24 cellular contexts compared by ENCODE assay signal in the genomic region with DNA sequence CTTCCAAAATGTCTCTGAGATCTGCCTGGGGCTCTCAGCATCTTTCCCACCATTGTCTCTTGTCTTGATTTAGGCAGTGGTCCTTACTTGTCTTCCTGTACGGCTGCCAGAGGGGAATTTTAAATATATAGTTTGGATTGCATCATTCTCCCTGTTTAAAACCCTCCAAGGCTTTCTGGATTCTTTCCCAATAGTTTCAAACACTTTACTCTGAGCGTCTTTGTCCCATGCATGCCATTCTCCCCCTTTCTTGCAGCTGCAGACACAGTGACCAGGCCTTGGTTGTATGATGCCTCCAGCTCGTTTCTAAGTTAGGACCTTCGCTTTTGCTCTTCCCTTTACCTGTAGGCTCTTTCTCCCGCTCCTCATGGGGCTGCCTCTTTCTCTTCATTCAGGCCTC.
DNase-seq lines count a peak whose midpoint lies in the region; ATAC-seq and TF ChIP-seq lines count a peak whose summit lies in the region.
"Had no signal": no experiment of that assay in that cellular context is flagged by ENCODE, and none has a peak within 500 bp of the region (broad histone marks: within the 10 kb centered on the region; RNA-seq: fewer than 3 reads in every experiment).

No MANE protein-coding gene starts in this region.

- H3K9me3 ChIP-seq in SJSA1 (replicated peaks) = no peaks in the 10 kb centered on the region
- H3K9me3 ChIP-seq in mesenchymal stem cell (ENCODE audit: control insufficient read depth, low read length) = no peaks in the 10 kb centered on the region
- no peaks in the 10 kb centered on the region for H3K9me3 ChIP-seq in MG63
- H3K9me3 ChIP-seq: A549, BLaER1, Peyer's patch had no signal

- H3K4me1 ChIP-seq in SJSA1 (replicated peaks) = peaks cover 29% of the 10 kb centered on the region
- peaks cover 2% of the 10 kb centered on the region for H3K4me1 ChIP-seq in mesenchymal stem cell (ENCODE audit: control insufficient read depth, insufficient read depth, low read depth, low read length)
- H3K4me1 ChIP-seq: A549, BLaER1 had no signal

- H2BK120ac ChIP-seq in mesenchymal stem cell (ENCODE audit: low read depth, low read length) = no peak overlapping the region

- H3K14ac ChIP-seq in mesenchymal stem cell (ENCODE audit: low read length in 2 of 2) = no peak overlapping the region

- ATAC-seq in GM18517 (IDR thresholded peaks at IDR 0.05; ENCODE audit: unreplicated experiment) (no peak), GM19455 (IDR thresholded peaks at IDR 0.05; ENCODE audit: unreplicated experiment) (no peak)
- ATAC-seq: A549; CD8-positive, alpha-beta T cell; GM12878; SK-N-SH treated with all-trans-retinoic acid at 6 μM for 48 hours had no signal

- no peak overlapping the region for H2BK5ac ChIP-seq in mesenchymal stem cell (ENCODE audit: low read depth, low read length, poor library complexity, severe bottlenecking)

- H3K4me2 ChIP-seq in mesenchymal stem cell (ENCODE audit: low read length, poor library complexity, severe bottlenecking) = no peak overlapping the region
- H3K4me2 ChIP-seq: A549, BLaER1 had no signal

- H2AFZ ChIP-seq in mesenchymal stem cell (ENCODE audit: low read depth, low read length) = no peak overlapping the region

- H3K4me3 ChIP-seq in SJSA1 (no peak overlapping the region), mesenchymal stem cell (ENCODE audit: insufficient read depth in 1 of 2, low read depth in 1 of 2, low read length in 2 of 2) (no peak overlapping the region), MG63 (no peak overlapping the region)
- H3K4me3 ChIP-seq: A549, BLaER1, GM12878, Peyer's patch had no signal

- H3K36me3 Mint-ChIP-seq in chondrocyte (ENCODE audit: low read depth) = no peaks in the 10 kb centered on the region
- H3K36me3 Mint-ChIP-seq: CD8-positive, alpha-beta T cell had no signal

- no peak overlapping the region for H3K23ac ChIP-seq in mesenchymal stem cell (ENCODE audit: low read length in 2 of 2)

- H3K36me3 ChIP-seq in SJSA1 (no peaks in the 10 kb centered on the region), mesenchymal stem cell (ENCODE audit: control insufficient read depth in 1 of 2, insufficient read depth in 2 of 2, low read depth in 1 of 2, low read length in 2 of 2) (no peaks in the 10 kb centered on the region), MG63 (no peaks in the 10 kb centered on the region)
- H3K36me3 ChIP-seq: BLaER1, Peyer's patch had no signal

- peaks cover 3% of the 10 kb centered on the region for H3K9me3 Mint-ChIP-seq in chondrocyte (ENCODE audit: low read depth)
- H3K9me3 Mint-ChIP-seq: CD8-positive, alpha-beta T cell; H9 had no signal

- no peak overlapping the region for H2BK12ac ChIP-seq in mesenchymal stem cell (ENCODE audit: low read length in 2 of 2)

- TF ChIP-seq CTCF in C4-2B (conservative IDR thresholded peaks at IDR 0.05) (no peak), chondrocyte (IDR thresholded peaks at IDR 0.05) (no peak)

- H2AK5ac ChIP-seq in mesenchymal stem cell (ENCODE audit: low read length, severe bottlenecking) = no peak overlapping the region

- H4K8ac ChIP-seq in mesenchymal stem cell (ENCODE audit: low read length) = no peak overlapping the region

- no peaks in the 10 kb centered on the region for H3K79me1 ChIP-seq in mesenchymal stem cell (replicated peaks; ENCODE audit: low read length, poor library complexity, severe bottlenecking)

- no peak overlapping the region for H3K9ac ChIP-seq in mesenchymal stem cell (ENCODE audit: low read length)
- H3K9ac ChIP-seq: BLaER1 had no signal

- no peaks in the 10 kb centered on the region for H3K27me3 ChIP-seq in SJSA1 (replicated peaks)
- peaks cover 0 to 3% of the 10 kb centered on the region in 2 experiments for H3K27me3 ChIP-seq in mesenchymal stem cell (ENCODE audit: control insufficient read depth in 1 of 2, insufficient read depth in 1 of 2, low read length in 2 of 2)
- no peaks in the 10 kb centered on the region for H3K27me3 ChIP-seq in MG63
- H3K27me3 ChIP-seq: BLaER1, Peyer's patch had no signal

- H3K27ac Mint-ChIP-seq in chondrocyte (ENCODE audit: unreplicated experiment) = peak overlapping the region; percentile 76
- H3K27ac Mint-ChIP-seq: CD8-positive, alpha-beta T cell; H9 had no signal

- H3K4ac ChIP-seq in mesenchymal stem cell (ENCODE audit: low read depth in 1 of 2, low read length in 2 of 2) = no peak overlapping the region

- no peak overlapping the region for H3K4me3 Mint-ChIP-seq in chondrocyte (ENCODE audit: unreplicated experiment)
- H3K4me3 Mint-ChIP-seq: CD8-positive, alpha-beta T cell; H9 had no signal

- H3K27ac ChIP-seq in C4-2B (peak overlapping the region; percentile 75), SJSA1 (peak overlapping the region; percentile 49), mesenchymal stem cell (ENCODE audit: low read length, poor library complexity, severe bottlenecking) (no peak overlapping the region)
- H3K27ac ChIP-seq: A549, BLaER1, Peyer's patch had no signal

- DNase-seq in SJSA1 (ENCODE audit: low read depth in 1 of 2, low spot score in 2 of 2) = peak in 1 of 2 experiments; percentile 6
- no peak for DNase-seq in chondrocyte (ENCODE audit: low spot score)
- DNase-seq in mesenchymal stem cell = peak; percentile 1
- DNase-seq in MG63 = no peak
- DNase-seq: Calu3; CD8-positive, alpha-beta T cell; EL; H9; MM.1S; NCI-H1105; NCI-H1694; NCI-H2081 treated with DMSO at 0.1 percent for 48 hours; NCI-H510A; NCI-H748 treated with DMSO at 0.1 percent for 48 hours; NK-92 treated with Interleukin-12 subunit alpha and Interleukin-12 subunit beta, amount 100 ng/mL, for 24 hours; Peyer's patch; SHP77 had no signal

- no peak overlapping the region for H2BK15ac ChIP-seq in mesenchymal stem cell (ENCODE audit: low read depth, poor library complexity, severe bottlenecking)

- no peaks in the 10 kb centered on the region for H3K27me3 Mint-ChIP-seq in chondrocyte (ENCODE audit: low read depth)

- no peak overlapping the region for H3K18ac ChIP-seq in mesenchymal stem cell (ENCODE audit: low read depth in 1 of 2, low read length in 2 of 2)

- WGBS in mesenchymal stem cell = 62% methylated on average over 5 of the region's 5 CpGs

- H3K4me1 Mint-ChIP-seq in chondrocyte (ENCODE audit: low read depth) = peaks cover 69% of the 10 kb centered on the region

- H4K91ac ChIP-seq in mesenchymal stem cell (ENCODE audit: low read length) = no peak overlapping the region
